In the genomic region with DNA sequence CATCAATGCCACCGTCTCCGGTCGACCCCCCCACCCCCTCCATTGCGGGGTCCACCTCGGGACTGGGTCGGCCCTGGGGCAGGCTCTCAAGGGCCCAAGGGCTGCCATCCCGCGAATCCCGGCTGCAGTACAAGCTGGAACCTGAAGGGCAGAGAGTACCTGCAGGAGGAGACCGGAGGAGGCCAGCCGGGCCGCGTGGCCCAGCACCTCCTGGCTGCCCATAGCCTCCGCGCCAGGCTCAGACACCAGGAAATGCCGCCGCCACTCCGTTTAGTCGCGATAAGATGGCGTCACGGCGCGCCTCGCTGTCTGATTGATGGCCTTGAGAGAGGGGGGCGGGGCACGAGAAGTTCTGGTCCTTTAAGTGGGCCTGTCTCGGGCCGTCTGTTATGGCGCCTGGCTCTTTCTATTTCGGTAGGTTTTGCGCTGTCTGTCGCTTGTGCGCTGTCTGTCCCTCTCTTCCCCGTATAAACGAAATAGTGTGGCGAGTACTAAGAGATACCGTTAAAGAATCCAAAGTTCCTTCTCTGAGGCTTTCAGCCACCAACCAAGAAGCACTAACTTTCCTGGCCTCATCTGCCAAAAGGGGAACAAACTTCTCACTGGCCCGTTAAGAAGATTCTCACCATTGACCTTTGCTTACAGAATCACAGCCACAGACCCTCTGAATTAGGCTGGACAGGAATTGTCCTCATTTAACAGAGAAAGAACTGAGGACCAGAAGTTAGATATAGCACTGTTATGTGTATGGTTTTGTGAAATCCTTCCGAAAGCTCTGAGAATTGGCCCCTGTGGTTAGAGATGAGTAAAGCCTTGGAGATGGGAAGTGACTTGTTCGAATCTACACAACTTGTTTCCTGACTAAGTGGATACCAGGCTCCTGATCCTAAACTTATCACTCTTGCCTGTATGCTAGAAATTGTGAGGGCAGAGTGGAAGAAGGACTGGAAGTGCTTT, we compare ENCODE assay signal across 8 cellular contexts. TPM values are rescaled to one million over a fixed set of nuclear protein-coding genes. Genes with fewer than 3 reads are reported as not detected.
DNase-seq lines count a peak whose midpoint lies in the region; ATAC-seq and TF ChIP-seq lines count a peak whose summit lies in the region.

A gene with protein sequence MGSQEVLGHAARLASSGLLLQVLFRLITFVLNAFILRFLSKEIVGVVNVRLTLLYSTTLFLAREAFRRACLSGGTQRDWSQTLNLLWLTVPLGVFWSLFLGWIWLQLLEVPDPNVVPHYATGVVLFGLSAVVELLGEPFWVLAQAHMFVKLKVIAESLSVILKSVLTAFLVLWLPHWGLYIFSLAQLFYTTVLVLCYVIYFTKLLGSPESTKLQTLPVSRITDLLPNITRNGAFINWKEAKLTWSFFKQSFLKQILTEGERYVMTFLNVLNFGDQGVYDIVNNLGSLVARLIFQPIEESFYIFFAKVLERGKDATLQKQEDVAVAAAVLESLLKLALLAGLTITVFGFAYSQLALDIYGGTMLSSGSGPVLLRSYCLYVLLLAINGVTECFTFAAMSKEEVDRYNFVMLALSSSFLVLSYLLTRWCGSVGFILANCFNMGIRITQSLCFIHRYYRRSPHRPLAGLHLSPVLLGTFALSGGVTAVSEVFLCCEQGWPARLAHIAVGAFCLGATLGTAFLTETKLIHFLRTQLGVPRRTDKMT (minus strand): TSS at position 257 of the 957 bp plus-strand sequence. CDS start 35 bp downstream, at position 222.

- peak; percentile 93 for ATAC-seq in DND-41 (ENCODE audit: insufficient read depth, low read depth)
- peak; percentile 89 for ATAC-seq in GM23338
- peak; percentile 95 to 98 (median 96) for ATAC-seq in natural killer cell

- peak; percentile 97 for TF ChIP-seq POLR2A in Raji (IDR thresholded peaks at IDR 0.05; ENCODE audit: insufficient read depth, low read depth, low read length)

- no peaks in the 10 kb centered on the region for H3K9me2 ChIP-seq in GM23338 (ENCODE audit: insufficient read depth)

- peak within 1 kb of the TSS; percentile 93 for H3K4me2 ChIP-seq in DND-41 (ENCODE audit: insufficient read depth, low read length)
- peak within 1 kb of the TSS; percentile 95 for H3K4me2 ChIP-seq in GM23338

- no peaks in the 10 kb centered on the region for H3K9me3 ChIP-seq in DND-41 (ENCODE audit: insufficient read depth, low read length, severe bottlenecking)

- H3K27ac ChIP-seq in DND-41 (ENCODE audit: low read length) (peak within 1 kb of the TSS; percentile 76), GM23338 (ENCODE audit: low read depth) (peak within 1 kb of the TSS; percentile 76)

- peak within 1 kb of the TSS; percentile 78 to 90 for H3K4me3 ChIP-seq in DND-41 (ENCODE audit: low read depth in 1 of 2, low read length in 2 of 2)
- peak within 1 kb of the TSS; percentile 92 for H3K4me3 ChIP-seq in GM23338

- intact Hi-C loops in natural killer cell (cut with micrococcal nuclease) = loop anchor here (1.0 kb wide), 1 partner anchor 33 kb away; no protein-coding TSS in a partner anchor

- peak within 1 kb of the TSS; percentile 94 for H3K27ac Mint-ChIP-seq in GM23338
- peak within 1 kb of the TSS; percentile 94 to 99 for H3K27ac Mint-ChIP-seq in natural killer cell

- DNase-seq in DND-41 = peak; percentile 97
- DNase-seq in GM23338 (ENCODE audit: low spot score) = peak; percentile 99
- DNase-seq in LoVo (ENCODE audit: low spot score) = peak; percentile 95
- peak; percentile 97 for DNase-seq in activated T-helper 9 cell treated with anti-CD3 and anti-CD28 coated beads, Interleukin-2, amount 50 U/mL, for 16 hours (ENCODE audit: low read depth)
- DNase-seq in fibroblast of peridontal ligament (ENCODE audit: extremely low read depth) = peak; percentile 95
- peak; percentile 98 for DNase-seq in natural killer cell
- DNase-seq in stimulated activated naive CD4-positive, alpha-beta T cell (lab: John Stamatoyannopoulos, UW) = peak; percentile 93 to 97 (median 96)

- H3K36me3 ChIP-seq in DND-41 (ENCODE audit: insufficient read depth, low read length) = peaks cover 7% of the 10 kb centered on the region; the same call in 1 of the 2 replicates
- no peaks in the 10 kb centered on the region; the same call in 1 of the 2 replicates for H3K36me3 ChIP-seq in GM23338 (ENCODE audit: insufficient read depth)

- peaks cover 11% of the 10 kb centered on the region for H3K4me1 Mint-ChIP-seq in GM23338
- H3K4me1 Mint-ChIP-seq in natural killer cell = peaks cover 25% of the 10 kb centered on the region in 2 donors

- H3K27me3 ChIP-seq in DND-41 (ENCODE audit: insufficient read depth, low read length, poor library complexity) = no peaks in the 10 kb centered on the region
- H3K27me3 ChIP-seq in GM23338 (ENCODE audit: insufficient read depth) = no peaks in the 10 kb centered on the region

- TF ChIP-seq CTCF in DND-41 (IDR thresholded peaks at IDR 0.05; ENCODE audit: borderline replicate concordance, extremely low read depth, low read length, poor library complexity, severe bottlenecking) (no peak), GM23338 (conservative IDR thresholded peaks at IDR 0.05; ENCODE audit: low read depth in 2 of 2) (0 out of 4 replicates have a peak, but pooled peaks have one; percentile 1 to 25), natural killer cell (IDR thresholded peaks at IDR 0.05) (no peak)

- H2AFZ ChIP-seq in DND-41 (ENCODE audit: low read depth, low read length) (peak within 1 kb of the TSS; percentile 84), GM23338 (peak within 1 kb of the TSS; percentile 90)

- H3F3A ChIP-seq in GM23338 (replicated peaks; ENCODE audit: low read depth) = peaks cover 3% of the 10 kb centered on the region; the same call in 1 of the 2 replicates

- H4K20me1 ChIP-seq in DND-41 (ENCODE audit: insufficient read depth, low read length) (no peaks in the 10 kb centered on the region), GM23338 (replicated peaks; ENCODE audit: insufficient read depth) (no peaks in the 10 kb centered on the region)

- H3K4me1 ChIP-seq in DND-41 (ENCODE audit: insufficient read depth, low read length) (peaks cover 26% of the 10 kb centered on the region), GM23338 (ENCODE audit: insufficient read depth) (peaks cover 4% of the 10 kb centered on the region)

- H3K9ac ChIP-seq in DND-41 (ENCODE audit: low read depth, low read length) = peak within 1 kb of the TSS; percentile 90

- H3K36me3 Mint-ChIP-seq in GM23338 (ENCODE audit: low read depth) = no peaks in the 10 kb centered on the region
- no peaks in the 10 kb centered on the region for H3K36me3 Mint-ChIP-seq in natural killer cell

- H3K27me3 Mint-ChIP-seq in GM23338 (ENCODE audit: insufficient read depth, low read depth, poor library complexity) (no peaks in the 10 kb centered on the region), natural killer cell (ENCODE audit: low read depth in 2 of 2) (no peaks in the 10 kb centered on the region)

- peak within 1 kb of the TSS; percentile 98 for H3K4me3 Mint-ChIP-seq in GM23338
- peak within 1 kb of the TSS; percentile 91 for H3K4me3 Mint-ChIP-seq in natural killer cell

- peaks cover 27% of the 10 kb centered on the region for H3K79me2 ChIP-seq in DND-41 (ENCODE audit: insufficient read depth, low read length)
- peaks cover 15% of the 10 kb centered on the region for H3K79me2 ChIP-seq in GM23338 (replicated peaks; ENCODE audit: insufficient read depth)

- H3K9me3 Mint-ChIP-seq in GM23338 (no peaks in the 10 kb centered on the region), natural killer cell (no peaks in the 10 kb centered on the region)

TF ChIP-seq in GM23338, 12 proteins besides CTCF, POLR2A, EP300 and RAD21 (continues in another document):
- TF ChIP-seq POLR2AphosphoS5 (IDR thresholded peaks at IDR 0.05; ENCODE audit: low read depth) = peak; percentile 95
- TF ChIP-seq EZH2 (IDR thresholded peaks at IDR 0.05; ENCODE audit: low read depth, unreplicated experiment) = no peak
- no peak for TF ChIP-seq JUNB (IDR thresholded peaks at IDR 0.05; ENCODE audit: unreplicated experiment)
- no peak for TF ChIP-seq ZNF331 (CRISPR knock-in tag; IDR thresholded peaks at IDR 0.05; ENCODE audit: low read depth)
- no peak for TF ChIP-seq ZNF114 (CRISPR knock-in tag; IDR thresholded peaks at IDR 0.05)
- 0 out of 2 replicates have a peak, but pooled peaks have one; percentile 8 for TF ChIP-seq NANOG (IDR thresholded peaks at IDR 0.05; ENCODE audit: borderline replicate concordance)

RNA-seq across cellular contexts. Expression of the gene that starts here (rescaled TPM):
- total RNA-seq in GM23338 (2014; rRNA removed; shearing (Covaris generic)) = 13.3 and 15.3 TPM in 2 replicates
- polyA plus RNA-seq in GM23338 (2016; fragmentation: Nextera tagmentation; extraction: Ambion mirVana) = 11.0 and 11.3 TPM in 2 replicates
- total RNA-seq in natural killer cell = 10 to 100 TPM; 13.3 to 17.2 (median 14.1) TPM

Comparison
In these comparisons a context has a peak if more than half of its experiments do, and no peak if none do; other contexts are left out.
1. Peak in every context shown above with its lines: DNase-seq, ATAC-seq, H3K4me3 ChIP-seq and H3K27ac ChIP-seq.
2. CTCF ChIP-seq: peak in GM23338 (2 of 2); none in DND-41 (single experiment) and natural killer cell (single experiment).